In genomic region chr15:20340931-20341661, GRCh38 we compare ENCODE assay signal across 8 cellular contexts.
DNase-seq lines count a peak whose midpoint lies in the region; ATAC-seq, FAIRE-seq and TF ChIP-seq lines count a peak whose summit lies in the region.

No MANE protein-coding gene starts in this region.

- no peaks in the 10 kb centered on the region for H3K36me3 ChIP-seq in HepG2 (replicated peaks in 1 of 2; ENCODE audit: control insufficient read depth in 1 of 2, insufficient read depth in 2 of 2, low read length in 2 of 2)

- intact Hi-C loops in HepG2 (cut with micrococcal nuclease; ENCODE audit: unreplicated experiment) = no loop called here

- H3K27ac ChIP-seq in HepG2 (ENCODE audit: extremely low read length, insufficient read depth, low read length) (no peak overlapping the region), RWPE1 (no peak overlapping the region)

- H3K4me2 ChIP-seq in HepG2 (ENCODE audit: low read depth, low read length) = no peak overlapping the region

- no peaks in the 10 kb centered on the region for H3K4me1 ChIP-seq in HepG2 (ENCODE audit: insufficient read depth, low read length)

- in situ Hi-C loops in HepG2 (cut with HindIII; ENCODE audit: extremely low pct_ligation_motif_present, low pct_unique_long_range_greater_than_20kb) = no loop called here

- peak; percentile 56 for DNase-seq in activated gamma-delta T cell treated with Interleukin-2 at 50 U/mL for 16 hours
- DNase-seq in activated gamma-delta T cell (lab: John Stamatoyannopoulos, UW) = no peak
- DNase-seq in activated naive CD4-positive, alpha-beta T cell treated with anti-CD3 and anti-CD28 coated beads, Interleukin-2, amount 50 U/mL, for 16 hours = peak; percentile 61
- no peak for DNase-seq in HepG2 (ENCODE audit: low spot score)
- DNase-seq in urothelium cell line (ENCODE audit: low spot score) = peak; percentile 35
- no peak for DNase-seq in NCI-H1105 (lab: John Stamatoyannopoulos, UW)
- DNase-seq in NCI-H774 (lab: John Stamatoyannopoulos, UW) = no peak
- no peak for DNase-seq in RWPE1 (ENCODE audit: low spot score)

- H4K20me1 ChIP-seq in HepG2 (ENCODE audit: insufficient read depth, low read length) = no peaks in the 10 kb centered on the region

- no peak overlapping the region for H2AFZ ChIP-seq in HepG2 (ENCODE audit: low read length)

- no peak for FAIRE-seq in HepG2 (lab: Jason Lieb, UNC)
- FAIRE-seq in urothelium cell line (lab: Jason Lieb, UNC) = peak; percentile 99

- H3K79me2 ChIP-seq in HepG2 (ENCODE audit: insufficient read depth, low read length) = no peaks in the 10 kb centered on the region

- peaks cover 51% of the 10 kb centered on the region for H3K9me3 ChIP-seq in HepG2 (ENCODE audit: low read length)

- 33% methylated on average over 5 of the region's 7 CpGs for WGBS in HepG2 (ENCODE audit: low lambda C conversion rate)

- CTCF ChIA-PET in HepG2 (lab: Yijun Ruan, JAX; ENCODE audit: low intra/inter-chr PET ratio, low total read pairs) = no interaction called here
- CTCF ChIA-PET in RWPE1 (lab: Yijun Ruan, JAX) = no interaction called here

- no peak for TF ChIP-seq RAD21 in HepG2 (CRISPR knock-in tag; IDR thresholded peaks at IDR 0.05)

- no peak overlapping the region for H3K4me3 ChIP-seq in HepG2 (replicated peaks in 1 of 3; ENCODE audit: insufficient read depth in 1 of 3, low read depth in 2 of 3, low read length in 3 of 3)

- no peak overlapping the region for H3K9ac ChIP-seq in HepG2 (ENCODE audit: insufficient read depth, low read depth, low read length)

- POLR2A ChIA-PET in HepG2 (lab: Yijun Ruan, JAX) = no interaction called here
- POLR2A ChIA-PET in RWPE1 (lab: Yijun Ruan, JAX; ENCODE audit: low non-redundant PET) = no interaction called here

- ATAC-seq in HepG2 = no peak

- no peak for TF ChIP-seq EP300 in HepG2 (IDR thresholded peaks at IDR 0.05; ENCODE audit: low read depth in 2 of 2, low read length in 2 of 2)
- TF ChIP-seq EP300 in HepG2 (CRISPR knock-in tag; IDR thresholded peaks at IDR 0.05; ENCODE audit: borderline replicate concordance) = no peak

- no TSS peak for BruUV-seq in HepG2 (replicated peaks; lab: Mats Ljungman, UMichigan)

- TF ChIP-seq POLR2A in HepG2 (IDR thresholded peaks at IDR 0.05; ENCODE audit: insufficient read depth in 1 of 2, low read depth in 2 of 2, low read length in 2 of 2) = no peak

- H3K27me3 ChIP-seq in HepG2 (ENCODE audit: control insufficient read depth in 1 of 2, insufficient read depth in 2 of 2, low read length in 2 of 2) = no peaks in the 10 kb centered on the region; a peak in 1 of 5 replicates

- TF ChIP-seq CTCF in HepG2 (CRISPR knock-in tag; IDR thresholded peaks at IDR 0.05) (no peak), RWPE1 (conservative IDR thresholded peaks at IDR 0.05; ENCODE audit: low read depth) (no peak)

TF ChIP-seq in HepG2, 621 proteins besides CTCF, POLR2A, EP300 and RAD21:
- TF ChIP-seq MXD1 (CRISPR knock-in tag; IDR thresholded peaks at IDR 0.05) = 0 out of 2 replicates have a peak, but pooled peaks have one; percentile 15
- no peak for TF ChIP-seq TEF (CRISPR knock-in tag; IDR thresholded peaks at IDR 0.05)

Comparison
In these comparisons a context has a peak if more than half of its experiments do, and no peak if none do; other contexts are left out.
1. DNase-seq: peak in activated gamma-delta T cell treated with Interleukin-2 at 50 U/mL for 16 hours (single experiment), activated naive CD4-positive, alpha-beta T cell treated with anti-CD3 and anti-CD28 coated beads, Interleukin-2, amount 50 U/mL, for 16 hours (single experiment) and urothelium cell line (single experiment); none in activated gamma-delta T cell (single experiment), HepG2 (single experiment), NCI-H1105 (single experiment), NCI-H774 (single experiment) and RWPE1 (single experiment).